ENCODE assay signal across 13 cellular contexts in genomic region chr11:117076941-117077659, GRCh38. TPM values are rescaled to one million over a fixed set of nuclear protein-coding genes. Genes with fewer than 3 reads are reported as not detected.
DNase-seq lines count a peak whose midpoint lies in the region; ATAC-seq, FAIRE-seq and TF ChIP-seq lines count a peak whose summit lies in the region.
"Had no signal": no experiment of that assay in that cellular context is flagged by ENCODE, and none has a peak within 500 bp of the region (broad histone marks: within the 10 kb centered on the region; RNA-seq: fewer than 3 reads in every experiment).

No MANE protein-coding gene starts in this region.

- H3K36me3 Mint-ChIP-seq in nephron progenitor cell (ENCODE audit: low read depth): peaks cover 23% of the 10 kb centered on the region
- H3K36me3 Mint-ChIP-seq: stimulated activated memory B cell treated with anti-CD40 and anti-IgM and Interleukin-4, amounts not matched to agents 10 μg/mL and 1 μg/mL and 100 μg/mL, for 72 hours had no signal

- H3K27ac Mint-ChIP-seq in nephron progenitor cell: peak overlapping the region; percentile 80
- H3K27ac Mint-ChIP-seq: stimulated activated memory B cell treated with anti-CD40 and anti-IgM and Interleukin-4, amounts not matched to agents 10 μg/mL and 1 μg/mL and 100 μg/mL, for 72 hours; T-helper 2 cell treated with Interferon-gamma antibody and Interleukin-4, amounts not matched to agents 5 μg/mL and 100 μg/mL, for 36 hours had no signal

- H3K9me2 ChIP-seq in Loucy (replicated peaks; ENCODE audit: low read depth, low read length): no peaks in the 10 kb centered on the region

- no peaks in the 10 kb centered on the region for H3K36me3 ChIP-seq in Loucy (ENCODE audit: insufficient read depth, low read length)

- H3K4me2 ChIP-seq in Loucy (ENCODE audit: low read depth, low read length, poor library complexity, severe bottlenecking): peak overlapping the region; percentile 37

- no peaks in the 10 kb centered on the region for H3K27me3 ChIP-seq in Loucy (ENCODE audit: insufficient read depth, low read length, poor library complexity, severe bottlenecking)

- no peak overlapping the region for H2AFZ ChIP-seq in Loucy (ENCODE audit: low read length)

- H3K9ac ChIP-seq in Loucy (ENCODE audit: low read depth, low read length, poor library complexity, severe bottlenecking): no peak overlapping the region

- peaks cover 22% of the 10 kb centered on the region for H4K20me1 ChIP-seq in Loucy (ENCODE audit: insufficient read depth, low read length, poor library complexity, severe bottlenecking)

- H3K27me3 Mint-ChIP-seq in nephron progenitor cell (ENCODE audit: low read depth, poor library complexity): no peaks in the 10 kb centered on the region
- H3K27me3 Mint-ChIP-seq: stimulated activated memory B cell treated with anti-CD40 and anti-IgM and Interleukin-4, amounts not matched to agents 10 μg/mL and 1 μg/mL and 100 μg/mL, for 72 hours had no signal

- peaks cover 32% of the 10 kb centered on the region for H3K4me1 ChIP-seq in Loucy (ENCODE audit: insufficient read depth, low read length, poor library complexity, severe bottlenecking)

- in situ Hi-C loops in astrocyte of the cerebellum (cut with HindIII; ENCODE audit: low sequenced_read_pairs): loop anchor here (25.0 kb wide), 1 partner anchor 190 kb away; no protein-coding TSS in a partner anchor

- peak; percentile 92 for FAIRE-seq in GM12892 (lab: Jason Lieb, UNC)
- FAIRE-seq: endometrium had no signal

- TF ChIP-seq CTCF in Loucy (conservative IDR thresholded peaks at IDR 0.05; ENCODE audit: low read length): no peak
- TF ChIP-seq CTCF in astrocyte of the cerebellum (IDR thresholded peaks at IDR 0.05; ENCODE audit: low read depth, low read length, missing control alignments): no peak
- TF ChIP-seq CTCF in nephron progenitor cell (IDR thresholded peaks at IDR 0.05): no peak

- no peak for TF ChIP-seq POLR2A in GM12892 (IDR thresholded peaks at IDR 0.05; ENCODE audit: low read depth, low read length)

- H3F3A ChIP-seq in Loucy (ENCODE audit: low read depth): no peaks in the 10 kb centered on the region

- peaks cover 9% of the 10 kb centered on the region for H3K9me3 Mint-ChIP-seq in nephron progenitor cell
- H3K9me3 Mint-ChIP-seq: stimulated activated memory B cell treated with anti-CD40 and anti-IgM and Interleukin-4, amounts not matched to agents 10 μg/mL and 1 μg/mL and 100 μg/mL, for 72 hours; T-helper 2 cell treated with Interferon-gamma antibody and Interleukin-4, amounts not matched to agents 5 μg/mL and 100 μg/mL, for 36 hours had no signal

- H3K4me1 Mint-ChIP-seq in nephron progenitor cell: peaks cover 12% of the 10 kb centered on the region

- intact Hi-C loops in left colon (cut with DNase I, micrococcal nuclease): no loop called here

- peaks cover 92% of the 10 kb centered on the region for H3K79me2 ChIP-seq in Loucy (ENCODE audit: insufficient read depth, low read length)

- H3K4me3 ChIP-seq in Loucy (ENCODE audit: low read length, poor library complexity, severe bottlenecking): no peak overlapping the region
- no peak overlapping the region for H3K4me3 ChIP-seq in astrocyte of the cerebellum (ENCODE audit: low read depth, low read length)

- no peaks in the 10 kb centered on the region for H3K9me3 ChIP-seq in Loucy (ENCODE audit: insufficient read depth, low read depth, low read length)

- DNase-seq in GM12892 (ENCODE audit: insufficient read length): no peak
- DNase-seq in astrocyte of the cerebellum (ENCODE audit: low read depth): peak; percentile 47
- no peak for DNase-seq in nephron progenitor cell
- DNase-seq in SIG-M5 (lab: John Stamatoyannopoulos, UW): no peak
- DNase-seq in activated T-cell treated with anti-CD3 and anti-CD28 coated beads for 4 hours: no peak
- no peak for DNase-seq in left colon
- DNase-seq: activated effector memory CD4-positive, alpha-beta T cell treated with anti-CD3 and anti-CD28 coated beads, Interleukin-2, amount 50 U/mL, for 16 hours; NCI-H1048 had no signal

- ATAC-seq in HG03460 (IDR thresholded peaks at IDR 0.05; ENCODE audit: unreplicated experiment): no peak
- no peak for ATAC-seq in left colon
- ATAC-seq: stimulated activated memory B cell treated with anti-CD40 and anti-IgM and Interleukin-4, amounts not matched to agents 10 μg/mL and 1 μg/mL and 100 μg/mL, for 72 hours had no signal

- H3K4me3 Mint-ChIP-seq in nephron progenitor cell: no peak overlapping the region
- H3K4me3 Mint-ChIP-seq: stimulated activated memory B cell treated with anti-CD40 and anti-IgM and Interleukin-4, amounts not matched to agents 10 μg/mL and 1 μg/mL and 100 μg/mL, for 72 hours; T-helper 2 cell treated with Interferon-gamma antibody and Interleukin-4, amounts not matched to agents 5 μg/mL and 100 μg/mL, for 36 hours had no signal

RNA-seq across cellular contexts. Expression of gene SIK3, which starts 21.1 kb away (rescaled TPM):
- polyA plus RNA-seq in GM12892 (2012; ENCODE audit: missing spikeins): 17.6 TPM
- 10 to 100 TPM; 35.3 to 39.0 TPM for total RNA-seq in left colon
